8 cellular contexts compared by ENCODE assay signal in genomic region chr13:95677564-95678386, GRCh38. TPM values are rescaled to one million over a fixed set of nuclear protein-coding genes. Genes with fewer than 3 reads are reported as not detected.
DNase-seq lines count a peak whose midpoint lies in the region; ATAC-seq, FAIRE-seq and TF ChIP-seq lines count a peak whose summit lies in the region.

No MANE protein-coding gene starts in this region.

- no peak overlapping the region for H3K4ac ChIP-seq in H1 (replicated peaks; ENCODE audit: insufficient read length, low read depth, low read length)

- no peak for TF ChIP-seq POLR2A in H1 (IDR thresholded peaks at IDR 0.05; ENCODE audit: control extremely low read depth in 1 of 2, low read depth in 2 of 2, low read length in 2 of 2)

- H3K4me1 ChIP-seq in RWPE2 (ENCODE audit: insufficient read depth, poor library complexity, severe bottlenecking) = peaks cover 6% of the 10 kb centered on the region
- H3K4me1 ChIP-seq in H1 (replicated peaks in 1 of 4; ENCODE audit: control insufficient read depth in 3 of 4, insufficient read depth in 4 of 4, low read length in 3 of 4) = no peaks in the 10 kb centered on the region
- H3K4me1 ChIP-seq in muscle layer of duodenum (ENCODE audit: control insufficient read depth in 1 of 2, insufficient read depth in 2 of 2, low read length in 2 of 2) = peaks cover 7 to 34% of the 10 kb centered on the region in 2 donors

- TF ChIP-seq EP300 in H1 (IDR thresholded peaks at IDR 0.05; ENCODE audit: borderline replicate concordance in 1 of 2, low read depth in 2 of 2, low read length in 2 of 2) = no peak

- no peak overlapping the region for H2AK5ac ChIP-seq in H1 (ENCODE audit: low read depth, low read length)

- H3K27ac ChIP-seq in RWPE2 (ENCODE audit: poor library complexity, severe bottlenecking) (peak overlapping the region; percentile 76), H1 (ENCODE audit: low read depth, low read length) (no peak overlapping the region), muscle layer of duodenum (ENCODE audit: low read length) (peak overlapping the region; percentile 85)

- TF ChIP-seq CTCF in RWPE2 (IDR thresholded peaks at IDR 0.05; ENCODE audit: poor library complexity, severe bottlenecking) (no peak), H1 (IDR thresholded peaks at IDR 0.05; ENCODE audit: control extremely low read depth in 1 of 3, insufficient read depth in 1 of 3, low read depth in 1 of 3, low read length in 3 of 3) (no peak)

- H4K91ac ChIP-seq in H1 (replicated peaks; ENCODE audit: insufficient read length, low read length) = no peak overlapping the region

- peaks cover 9% of the 10 kb centered on the region for H3K23me2 ChIP-seq in H1 (ENCODE audit: low read depth, low read length)

- peaks cover 0 to 5% of the 10 kb centered on the region in 2 experiments for H4K20me1 ChIP-seq in H1 (replicated peaks in 1 of 2; ENCODE audit: control insufficient read depth in 1 of 2, insufficient read depth in 2 of 2, low read length in 2 of 2)

- no peak overlapping the region for H2BK5ac ChIP-seq in H1 (ENCODE audit: low read depth, low read length)

- H3K36me3 ChIP-seq in RWPE2 (ENCODE audit: low read depth) (peaks cover 20% of the 10 kb centered on the region), H1 (ENCODE audit: control insufficient read depth in 2 of 4, insufficient read depth in 4 of 4, low read length in 3 of 4) (no peaks in the 10 kb centered on the region), muscle layer of duodenum (ENCODE audit: control insufficient read depth in 1 of 2, insufficient read depth in 2 of 2, low read length in 2 of 2) (peaks cover 0 to 9% of the 10 kb centered on the region in 2 donors)

- H3K9me3 ChIP-seq in RWPE2 (ENCODE audit: severe bottlenecking) (no peaks in the 10 kb centered on the region), H1 (ENCODE audit: insufficient read depth in 2 of 2, low read depth in 1 of 2, low read length in 1 of 2) (no peaks in the 10 kb centered on the region), muscle layer of duodenum (ENCODE audit: control insufficient read depth in 1 of 2, low read length in 2 of 2) (no peaks in the 10 kb centered on the region)

- no peak for TF ChIP-seq RAD21 in H1 (IDR thresholded peaks at IDR 0.05 in 1 of 2, conservative IDR thresholded peaks at IDR 0.05 in 1 of 2; ENCODE audit: low read depth in 2 of 2, low read length in 2 of 2)

- H2BK120ac ChIP-seq in H1 (replicated peaks; ENCODE audit: low read depth, low read length) = no peak overlapping the region

- H3K4me3 ChIP-seq in RWPE2 (ENCODE audit: severe bottlenecking) (peak overlapping the region; percentile 75), H1 (ENCODE audit: extremely low read depth in 1 of 4, insufficient read depth in 2 of 4, low read depth in 3 of 4, low read length in 4 of 4) (peak overlapping the region; percentile 49 to 85 (median 81)), muscle layer of duodenum (ENCODE audit: low read depth in 1 of 2, low read length in 2 of 2) (peak overlapping the region; percentile 86 to 94)

- H3K27me3 ChIP-seq in RWPE2 (ENCODE audit: insufficient read depth, poor library complexity, severe bottlenecking) (no peaks in the 10 kb centered on the region), H1 (replicated peaks in 1 of 4; ENCODE audit: control insufficient read depth in 3 of 4, extremely low read depth in 1 of 4, insufficient read depth in 3 of 4, low read length in 3 of 4) (no peaks in the 10 kb centered on the region), muscle layer of duodenum (ENCODE audit: low read depth, low read length) (no peaks in the 10 kb centered on the region)

- H3K56ac ChIP-seq in H1 (replicated peaks; ENCODE audit: insufficient read length, low read depth, low read length) = no peak overlapping the region

- H4K5ac ChIP-seq in H1 (ENCODE audit: insufficient read length, low read depth, low read length) = no peak overlapping the region

- CTCF ChIA-PET in H1 (lab: Charles Lee; ENCODE audit: partially characterized antibody) = interaction anchor here (0.6 kb wide), 1 partner anchor 14 kb away, joined by 4 read pairs; no protein-coding TSS in a partner anchor

- H3K9ac ChIP-seq in H1 (replicated peaks in 1 of 4; ENCODE audit: extremely low read depth in 1 of 4, low read depth in 3 of 4, low read length in 3 of 4) = peak overlapping the region; percentile 74 to 86 (median 83); a peak in 6 of 7 replicates

- H2BK20ac ChIP-seq in H1 (ENCODE audit: low read length) = no peak overlapping the region

- H2AFZ ChIP-seq in H1 (ENCODE audit: low read length) = no peak overlapping the region; the same call in 1 of the 2 replicates

- ATAC-seq in GM19438 (IDR thresholded peaks at IDR 0.05; ENCODE audit: low read depth, unreplicated experiment) = peak; percentile 10
- ATAC-seq in RWPE2 (ENCODE audit: low read depth) = no peak; the same call in 2 of the 3 replicates
- no peak for ATAC-seq in GM18907 (IDR thresholded peaks at IDR 0.05; ENCODE audit: unreplicated experiment)
- no peak for ATAC-seq in GM21529 (IDR thresholded peaks at IDR 0.05; ENCODE audit: unreplicated experiment)

- no peak overlapping the region for H3K14ac ChIP-seq in H1 (ENCODE audit: insufficient read length)

- H3K23ac ChIP-seq in H1 (ENCODE audit: insufficient read length) = no peak overlapping the region

- H3K4me2 ChIP-seq in H1 (ENCODE audit: insufficient read depth in 1 of 2, low read depth in 2 of 2, low read length in 2 of 2) = peak overlapping the region; percentile 82 to 94

- DNase-seq in AG08395 (ENCODE audit: low spot score) (peak; percentile 26), RWPE2 (ENCODE audit: low spot score) (no peak), H1 (ENCODE audit: low read depth in 1 of 2, low spot score in 2 of 2) (no peak), SHP77 treated with DMSO at 0.1 percent for 48 hours (lab: John Stamatoyannopoulos, UW) (no peak)

- no peak overlapping the region for H2BK15ac ChIP-seq in H1 (ENCODE audit: low read length)

- whole genome bisulfite sequencing in H1 (ENCODE audit: extremely low coverage in 1 of 2, insufficient coverage in 1 of 2, insufficient read length in 1 of 2, insufficient replicate concordance in 2 of 2, low coverage in 1 of 2, low lambda C conversion rate in 2 of 2, missing lambda C conversion rate in 1 of 2), 2 experiments = 7% methylated on average over 31 of the region's 31 CpGs; no CpG with 5 or more reads in 1 of the 2 experiments

- no peak overlapping the region for H3K18ac ChIP-seq in H1 (ENCODE audit: extremely low read depth, low read length)

- H3K79me1 ChIP-seq in H1 (ENCODE audit: low read depth, low read length) = no peaks in the 10 kb centered on the region

- peak overlapping the region; percentile 97; the same call in 1 of the 2 replicates for H4K8ac ChIP-seq in H1 (ENCODE audit: extremely low read depth, insufficient read depth, low read length)

- POLR2A ChIA-PET in H1 (lab: Charles Lee; ENCODE audit: partially characterized antibody) = interaction anchor here (1.2 to 1.6 kb wide), 2 partner anchors 21 to 29 kb away, joined by 3 to 4 read pairs; no protein-coding TSS in a partner anchor

- peak; percentile 58 for FAIRE-seq in H1 (lab: Jason Lieb, UNC)

- H3K79me2 ChIP-seq in H1 (ENCODE audit: control insufficient read depth in 1 of 2, insufficient read depth in 2 of 2, low read length in 2 of 2) = peaks cover 0 to 42% of the 10 kb centered on the region in 2 experiments; a peak in 2 of 4 replicates

- H2BK12ac ChIP-seq in H1 (ENCODE audit: low read depth, low read length) = no peak overlapping the region

TF ChIP-seq in H1, 55 proteins besides CTCF, POLR2A, EP300 and RAD21:
- TF ChIP-seq KDM4A (IDR thresholded peaks at IDR 0.05; ENCODE audit: low read depth, low read length, severe bottlenecking) = peak; percentile 23
- no peak for TF ChIP-seq SP1 (IDR thresholded peaks at IDR 0.05; ENCODE audit: low read depth, low read length)
- 0 out of 4 replicates have a peak, but pooled peaks of 1 of the 2 experiments have one; percentile 28 for TF ChIP-seq SIN3A (conservative IDR thresholded peaks at IDR 0.05 in 1 of 2, IDR thresholded peaks at IDR 0.05 in 1 of 2; ENCODE audit: low read depth in 1 of 2, low read length in 2 of 2)

RNA-seq across cellular contexts. Expression of gene DNAJC3, which starts 0.8 kb away (rescaled TPM):
- total RNA-seq in H1 (2021; fragmentation: NEBNext Ultra II Directional; extraction: Animal tissue kit (Norgen Biotek cat#: 25700)) = 23.6 and 24.1 TPM in 2 replicates
- 2.6 and 4.3 TPM in 2 replicates for polyA plus RNA-seq in H1 (2011; rRNA removed)
- 5.0 TPM for polyA plus RNA-seq in H1 (2011; cell fraction: cytosol; rRNA removed)
- polyA plus RNA-seq in H1 (2011; cell fraction: nucleus; rRNA removed) = 2.2 TPM
- polyA plus RNA-seq in H1 (2012, experiment 1 of 2) = 6.9 to 13.5 TPM (median 8.7 TPM) in 4 replicates
- polyA plus RNA-seq in H1 (2012, experiment 2 of 2) = 0.76 TPM
- 24.3 TPM for polyA plus RNA-seq in H1 (2013, experiment 1 of 2)
- polyA plus RNA-seq in H1 (2013, experiment 2 of 2) = 30.2 TPM
- polyA minus RNA-seq in H1 (2011; rRNA and poly(A)+ RNA removed) = 13.4 and 15.7 TPM in 2 replicates
- 8.1 TPM for polyA minus RNA-seq in H1 (2011; cell fraction: cytosol; rRNA and poly(A)+ RNA removed)
- 9.0 TPM for polyA minus RNA-seq in H1 (2011; cell fraction: nucleus; rRNA and poly(A)+ RNA removed)

RNA-seq across cellular contexts. Expression of gene DZIP1, which starts 33.3 kb away (rescaled TPM):
- 24.6 and 28.0 TPM in 2 replicates for total RNA-seq in H1 (2021; fragmentation: NEBNext Ultra II Directional; extraction: Animal tissue kit (Norgen Biotek cat#: 25700))
- polyA plus RNA-seq in H1 (2011; rRNA removed) = 7.6 and 11.7 TPM in 2 replicates
- 7.8 TPM for polyA plus RNA-seq in H1 (2011; cell fraction: cytosol; rRNA removed)
- 50.3 TPM for polyA plus RNA-seq in H1 (2011; cell fraction: nucleus; rRNA removed)
- polyA plus RNA-seq in H1 (2012, experiment 1 of 2) = 14.8 to 26.0 TPM (median 17.9 TPM) in 4 replicates
- 2.0 TPM for polyA plus RNA-seq in H1 (2012, experiment 2 of 2)
- 50.1 TPM for polyA plus RNA-seq in H1 (2013, experiment 1 of 2)
- 45.0 TPM for polyA plus RNA-seq in H1 (2013, experiment 2 of 2)
- polyA minus RNA-seq in H1 (2011; rRNA and poly(A)+ RNA removed) = 9.5 and 9.6 TPM in 2 replicates
- 10.9 TPM for polyA minus RNA-seq in H1 (2011; cell fraction: cytosol; rRNA and poly(A)+ RNA removed)
- polyA minus RNA-seq in H1 (2011; cell fraction: nucleus; rRNA and poly(A)+ RNA removed) = 50.0 TPM
